In genomic region chr7:130996841-130997231, GRCh38 we compare ENCODE assay signal across 9 cellular contexts.
DNase-seq lines count a peak whose midpoint lies in the region; ATAC-seq, FAIRE-seq and TF ChIP-seq lines count a peak whose summit lies in the region.
"Had no signal": no experiment of that assay in that cellular context is flagged by ENCODE, and none has a peak within 500 bp of the region (broad histone marks: within the 10 kb centered on the region; RNA-seq: fewer than 3 reads in every experiment).

No MANE protein-coding gene starts in this region.

- H3K4me1 ChIP-seq in breast epithelium (peaks cover 7 to 61% of the 10 kb centered on the region in 2 donors), mucosa of rectum (ENCODE audit: control insufficient read depth in 2 of 2, insufficient read depth in 2 of 2, low read length in 2 of 2) (peaks cover 53 to 73% of the 10 kb centered on the region in 2 donors)

- DNase-seq in GM12891 (ENCODE audit: insufficient read length, low spot score) = no peak
- peak; percentile 59 for DNase-seq in NCI-H774 (lab: John Stamatoyannopoulos, UW)
- peak in 1 of 2 donors; percentile 57 for DNase-seq in breast epithelium (ENCODE audit: low spot score in 2 of 2)
- DNase-seq in NK-92 treated with Interleukin-12 subunit alpha and Interleukin-12 subunit beta, amount 100 ng/mL, for 24 hours (lab: John Stamatoyannopoulos, UW) = no peak
- DNase-seq in frontal cortex (ENCODE audit: low spot score in 2 of 2) = no peak

- peak overlapping the region in 1 of 2 donors; percentile 68 for H3K9ac ChIP-seq in mucosa of rectum (ENCODE audit: low read depth in 1 of 2, low read length in 2 of 2)

- H3K9me3 ChIP-seq in breast epithelium = no peaks in the 10 kb centered on the region
- no peaks in the 10 kb centered on the region for H3K9me3 ChIP-seq in mucosa of rectum (ENCODE audit: control insufficient read depth in 2 of 2, low read length in 2 of 2)

- H3K36me3 ChIP-seq in breast epithelium (peaks cover 4% of the 10 kb centered on the region), mucosa of rectum (ENCODE audit: control insufficient read depth in 2 of 2, insufficient read depth in 2 of 2, low read length in 2 of 2) (no peaks in the 10 kb centered on the region)

- ATAC-seq in GM21515 (IDR thresholded peaks at IDR 0.05; ENCODE audit: unreplicated experiment) = no peak
- ATAC-seq in GM21825 (IDR thresholded peaks at IDR 0.05; ENCODE audit: unreplicated experiment) = no peak

- H3K27ac ChIP-seq in breast epithelium = peak overlapping the region; percentile 82 to 86
- H3K27ac ChIP-seq in mucosa of rectum (ENCODE audit: low read depth in 2 of 2, low read length in 2 of 2) = peak overlapping the region; percentile 84 to 97

- TF ChIP-seq POLR2A in GM12891 (IDR thresholded peaks at IDR 0.05; ENCODE audit: low read depth, low read length) = no peak
- no peak for TF ChIP-seq POLR2A in breast epithelium (IDR thresholded peaks at IDR 0.05)

- H3K27me3 ChIP-seq in breast epithelium (no peaks in the 10 kb centered on the region), mucosa of rectum (ENCODE audit: control insufficient read depth in 2 of 2, insufficient read depth in 2 of 2, low read length in 2 of 2) (no peaks in the 10 kb centered on the region)

- H3K4me3 ChIP-seq in breast epithelium (peak overlapping the region in 1 of 3 donors; percentile 36), mucosa of rectum (ENCODE audit: low read length in 2 of 2) (peak overlapping the region; percentile 40 to 53)

- intact Hi-C loops in breast epithelium (cut with DNase I; ENCODE audit: low total_unique reads) = no loop called here

- TF ChIP-seq CTCF in breast epithelium (IDR thresholded peaks at IDR 0.05) = no peak

- FAIRE-seq in GM12891 (lab: Jason Lieb, UNC) = peak; percentile 78
- FAIRE-seq in frontal cortex (lab: Jason Lieb, UNC) = no peak
- FAIRE-seq: colon had no signal

TF ChIP-seq in GM12891, 5 proteins besides CTCF, POLR2A, EP300 and RAD21:
- TF ChIP-seq SPI1 (IDR thresholded peaks at IDR 0.05; ENCODE audit: low read depth, low read length) (no peak), PAX5 (IDR thresholded peaks at IDR 0.05; ENCODE audit: insufficient read depth, low read length, severe bottlenecking) (no peak), POU2F2 (IDR thresholded peaks at IDR 0.05; ENCODE audit: low read depth, low read length) (no peak)
